Comparison of ENCODE assay signal across 8 cellular contexts in the genomic region with DNA sequence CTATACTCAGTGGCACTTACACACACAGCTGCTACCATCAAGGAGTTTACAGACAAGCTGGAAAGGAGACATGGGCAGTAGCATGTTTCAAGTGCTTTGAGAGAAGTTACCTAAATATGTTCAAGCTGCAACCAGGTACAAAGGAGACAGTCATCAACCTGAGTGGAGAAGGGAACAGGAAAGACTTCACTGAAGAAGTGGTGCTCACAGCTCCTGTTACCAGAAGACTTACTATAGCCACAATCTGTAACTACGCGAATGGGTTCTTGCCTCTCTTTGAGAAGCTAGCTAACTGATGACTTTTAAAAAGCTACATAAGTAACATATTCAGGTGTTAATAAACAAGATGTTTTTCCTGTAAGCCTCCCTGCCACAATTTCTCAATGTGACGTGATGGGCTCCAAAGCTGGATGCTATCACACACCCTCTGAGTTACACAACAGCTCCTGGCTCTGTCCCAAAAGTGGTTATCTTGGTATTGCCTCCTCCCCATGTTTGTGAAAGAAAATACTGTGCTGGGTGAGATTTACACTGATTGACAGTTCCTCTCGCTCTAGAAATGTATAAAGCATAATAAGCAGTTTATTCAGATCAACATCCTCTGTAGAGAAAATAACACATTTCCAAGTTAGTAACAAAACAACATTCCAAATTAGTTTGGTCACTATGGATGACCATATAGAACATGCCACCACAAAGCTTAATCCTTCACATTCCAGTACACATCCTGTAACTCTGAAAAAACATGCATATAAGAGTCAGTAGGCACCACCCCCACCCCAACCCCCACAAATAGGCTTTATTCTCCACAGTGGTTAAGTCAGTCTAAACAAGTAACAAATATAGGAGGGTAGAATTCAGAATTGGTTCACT.
DNase-seq lines count a peak whose midpoint lies in the region; ATAC-seq and TF ChIP-seq lines count a peak whose summit lies in the region.

No MANE protein-coding gene starts in this region.

- no peaks in the 10 kb centered on the region for H3K9me3 ChIP-seq in lower lobe of right lung

- no peaks in the 10 kb centered on the region for H3K27me3 ChIP-seq in lower lobe of right lung (ENCODE audit: low read depth)

- intact Hi-C loops in lower lobe of right lung (cut with DNase I), result no loop called here

- POLR2A ChIA-PET in AG04449 (lab: Yijun Ruan, JAX), result no interaction called here

- no peaks in the 10 kb centered on the region for H3K36me3 ChIP-seq in lower lobe of right lung

- CTCF ChIA-PET in AG04449 (lab: Yijun Ruan, JAX), result interaction anchor here (1.0 to 1.8 kb wide), 3 partner anchors 45 to 264 kb away, joined by 3 to 6 read pairs (median 3); no protein-coding TSS in a partner anchor

- H3K4me3 ChIP-seq in AG04449 (ENCODE audit: low read depth, low read length), result no peak overlapping the region
- no peak overlapping the region for H3K4me3 ChIP-seq in cardiac fibroblast (replicated peaks in 1 of 2; ENCODE audit: low read depth in 2 of 2, low read length in 2 of 2)
- H3K4me3 ChIP-seq in lower lobe of right lung, result no peak overlapping the region

- no peak for TF ChIP-seq CTCF in AG04449 (IDR thresholded peaks at IDR 0.05; ENCODE audit: insufficient read depth, low read length, missing control alignments)
- TF ChIP-seq CTCF in cardiac fibroblast (IDR thresholded peaks at IDR 0.05; ENCODE audit: low read depth, low read length), result no peak
- TF ChIP-seq CTCF in lower lobe of right lung (IDR thresholded peaks at IDR 0.05), result no peak

- DNase-seq in AG04449 (ENCODE audit: low read depth, low spot score) (peak; percentile 56), HuH-7 (ENCODE audit: low spot score) (peak; percentile 42), cardiac fibroblast (ENCODE audit: low read depth in 2 of 2) (peak; percentile 93 to 94), lower lobe of right lung (no peak), NCI-H510A (lab: John Stamatoyannopoulos, UW) (no peak)
- no peak for DNase-seq in central memory CD4-positive, alpha-beta T cell

- H3K4me1 ChIP-seq in lower lobe of right lung, result peaks cover 28% of the 10 kb centered on the region

- ATAC-seq in lower lobe of right lung (peak; percentile 69 to 78), GM21381 (IDR thresholded peaks at IDR 0.05; ENCODE audit: unreplicated experiment) (no peak), HG03469 (IDR thresholded peaks at IDR 0.05; ENCODE audit: unreplicated experiment) (no peak)

- H3K27ac ChIP-seq in lower lobe of right lung, result no peak overlapping the region

Comparison
In these comparisons a context has a peak if more than half of its experiments do, and no peak if none do; other contexts are left out.
1. DNase-seq: peak in AG04449 (single experiment), HuH-7 (single experiment) and cardiac fibroblast (2 of 2); none in lower lobe of right lung (single experiment), central memory CD4-positive, alpha-beta T cell (single experiment) and NCI-H510A (single experiment).
2. ATAC-seq: peak in lower lobe of right lung (2 of 2); none in GM21381 (single experiment) and HG03469 (single experiment).